31 cellular contexts compared by ENCODE assay signal in genomic region chr6:48916523-48917050, GRCh38.
DNase-seq lines count a peak whose midpoint lies in the region; ATAC-seq, FAIRE-seq and TF ChIP-seq lines count a peak whose summit lies in the region.
"Had no signal": no experiment of that assay in that cellular context is flagged by ENCODE, and none has a peak within 500 bp of the region (broad histone marks: within the 10 kb centered on the region; RNA-seq: fewer than 3 reads in every experiment).

No MANE protein-coding gene starts in this region.

- POLR2A ChIA-PET in endothelial cell of umbilical vein (lab: Charles Lee), result no interaction called here

- H4K20me1 ChIP-seq in endothelial cell of umbilical vein (replicated peaks; ENCODE audit: control insufficient read depth, extremely low read depth, insufficient read depth, low read length), result no peaks in the 10 kb centered on the region

- no peaks in the 10 kb centered on the region for H3K27me3 ChIP-seq in HUES48 (ENCODE audit: control insufficient read depth, insufficient read depth, low read length)
- H3K27me3 ChIP-seq in endothelial cell of umbilical vein (ENCODE audit: control insufficient read depth in 2 of 2, insufficient read depth in 2 of 2, low read length in 2 of 2), result no peaks in the 10 kb centered on the region
- H3K27me3 ChIP-seq: breast epithelium, colonic mucosa, esophagus muscularis mucosa, right atrium auricular region, spleen, suprapubic skin had no signal

- intact Hi-C loops in endothelial cell of umbilical vein (cut with micrococcal nuclease), result no loop called here

- H3K27ac ChIP-seq in HUES48 (ENCODE audit: low read depth, low read length), result peak overlapping the region; percentile 58
- H3K27ac ChIP-seq in endothelial cell of umbilical vein (ENCODE audit: insufficient read depth, low read depth, low read length), result no peak overlapping the region
- H3K27ac ChIP-seq: breast epithelium, colonic mucosa, esophagus muscularis mucosa, left ventricle myocardium inferior, parathyroid adenoma, right atrium auricular region, spleen, suprapubic skin had no signal

- no peak overlapping the region for H3K27ac Mint-ChIP-seq in natural killer cell treated with Interleukin-12 subunit alpha and Interleukin-12 subunit beta and Interleukin-15 and Interleukin-18, amount 100 ng/mL, for 72 hours
- H3K27ac Mint-ChIP-seq: activated CD4-positive, alpha-beta T cell treated with anti-CD3 and anti-CD28 coated beads, Interleukin-2, amount 10 ng/mL, durations not matched to agents 24 days and 14 days; activated CD8-positive, alpha-beta memory T cell treated with anti-CD3 and anti-CD28 coated beads, Interleukin-2, amount 10 ng/mL, durations not matched to agents 7 days and 5 days; activated naive CD4-positive, alpha-beta T cell treated with anti-CD3 and anti-CD28 coated beads for 36 hours; activated T-cell treated with anti-CD3 and anti-CD28 coated beads, Interleukin-2, amount 50 U/mL, for 72 hours; effector memory CD8-positive, alpha-beta T cell; mesothelial cell of epicardium; nephron; stimulated activated memory B cell treated with anti-CD40 and anti-IgM and Interleukin-4, amounts not matched to agents 10 μg/mL and 1 μg/mL and 100 μg/mL, for 72 hours; T-helper 1 cell treated with Interleukin-12 subunit alpha and Interleukin-12 subunit beta and Interleukin-4 antibody, amounts not matched to agents 30 μg/mL and 1 μg/mL, for 36 hours had no signal

- H3K9me3 Mint-ChIP-seq in natural killer cell treated with Interleukin-12 subunit alpha and Interleukin-12 subunit beta and Interleukin-15 and Interleukin-18, amount 100 ng/mL, for 72 hours, result peaks cover 8% of the 10 kb centered on the region
- H3K9me3 Mint-ChIP-seq: activated CD4-positive, alpha-beta T cell treated with anti-CD3 and anti-CD28 coated beads, Interleukin-2, amount 10 ng/mL, durations not matched to agents 24 days and 14 days; mesothelial cell of epicardium; nephron had no signal

- no peak for FAIRE-seq in endothelial cell of umbilical vein (lab: Jason Lieb, UNC)
- FAIRE-seq: K562, urothelium cell line had no signal

- dilution Hi-C loops in endothelial cell of umbilical vein (cut with MboI; ENCODE audit: extremely low pct_ligation_motif_present, low sequenced_read_pairs), result no loop called here

- CTCF ChIA-PET in endothelial cell of umbilical vein (lab: Charles Lee), result no interaction called here

- no peak for TF ChIP-seq POLR2A in endothelial cell of umbilical vein (IDR thresholded peaks at IDR 0.05; ENCODE audit: low read depth, low read length)

- H3K4me3 ChIP-seq in HUES48 (ENCODE audit: low read depth, low read length) (no peak overlapping the region), endothelial cell of umbilical vein (replicated peaks in 1 of 3; ENCODE audit: insufficient read depth in 1 of 3, low read depth in 1 of 3, low read length in 3 of 3) (no peak overlapping the region)
- H3K4me3 ChIP-seq: breast epithelium, colonic mucosa, esophagus muscularis mucosa, K562, left ventricle myocardium inferior, right atrium auricular region, spleen, suprapubic skin had no signal

- no peaks in the 10 kb centered on the region for H3K9me1 ChIP-seq in endothelial cell of umbilical vein (replicated peaks; ENCODE audit: control insufficient read depth, extremely low read depth, insufficient read depth, low read length)

- H3K36me3 ChIP-seq in HUES48 (ENCODE audit: control insufficient read depth, insufficient read depth, low read length) (no peaks in the 10 kb centered on the region), endothelial cell of umbilical vein (ENCODE audit: control insufficient read depth in 2 of 2, extremely low read depth in 1 of 2, insufficient read depth in 2 of 2, low read length in 2 of 2) (no peaks in the 10 kb centered on the region)
- H3K36me3 ChIP-seq: breast epithelium, colonic mucosa, esophagus muscularis mucosa, left ventricle myocardium inferior, right atrium auricular region, spleen, suprapubic skin had no signal

- H3K9me3 ChIP-seq in HUES48 (ENCODE audit: control insufficient read depth, insufficient read depth, low read length), result no peaks in the 10 kb centered on the region
- no peaks in the 10 kb centered on the region for H3K9me3 ChIP-seq in endothelial cell of umbilical vein (replicated peaks; ENCODE audit: control insufficient read depth, insufficient read depth, low read length)
- H3K9me3 ChIP-seq: breast epithelium, colonic mucosa, esophagus muscularis mucosa, right atrium auricular region, suprapubic skin had no signal

- no peak overlapping the region for H3K4me3 Mint-ChIP-seq in natural killer cell treated with Interleukin-12 subunit alpha and Interleukin-12 subunit beta and Interleukin-15 and Interleukin-18, amount 100 ng/mL, for 72 hours
- H3K4me3 Mint-ChIP-seq: activated CD4-positive, alpha-beta T cell treated with anti-CD3 and anti-CD28 coated beads, Interleukin-2, amount 10 ng/mL, durations not matched to agents 24 days and 14 days; activated CD8-positive, alpha-beta memory T cell treated with anti-CD3 and anti-CD28 coated beads, Interleukin-2, amount 10 ng/mL, durations not matched to agents 7 days and 5 days; activated naive CD4-positive, alpha-beta T cell treated with anti-CD3 and anti-CD28 coated beads for 36 hours; activated T-cell treated with anti-CD3 and anti-CD28 coated beads, Interleukin-2, amount 50 U/mL, for 72 hours; effector memory CD8-positive, alpha-beta T cell; mesothelial cell of epicardium; nephron; stimulated activated memory B cell treated with anti-CD40 and anti-IgM and Interleukin-4, amounts not matched to agents 10 μg/mL and 1 μg/mL and 100 μg/mL, for 72 hours; T-helper 1 cell treated with Interleukin-12 subunit alpha and Interleukin-12 subunit beta and Interleukin-4 antibody, amounts not matched to agents 30 μg/mL and 1 μg/mL, for 36 hours had no signal

- TF ChIP-seq CTCF in endothelial cell of umbilical vein (IDR thresholded peaks at IDR 0.05; ENCODE audit: extremely low read depth in 1 of 2, insufficient read depth in 1 of 2, low read depth in 1 of 2, low read length in 2 of 2), result no peak

- no peak for ATAC-seq in natural killer cell treated with Interleukin-12 subunit alpha and Interleukin-12 subunit beta and Interleukin-15 and Interleukin-18, amount 100 ng/mL, for 72 hours
- ATAC-seq: activated CD8-positive, alpha-beta memory T cell treated with anti-CD3 and anti-CD28 coated beads, Interleukin-2, amount 10 ng/mL, durations not matched to agents 7 days and 5 days; activated T-cell treated with anti-CD3 and anti-CD28 coated beads, Interleukin-2, amount 50 U/mL, for 72 hours; effector memory CD8-positive, alpha-beta T cell; K562; stimulated activated memory B cell treated with anti-CD40 and anti-IgM and Interleukin-4, amounts not matched to agents 10 μg/mL and 1 μg/mL and 100 μg/mL, for 72 hours had no signal

- no peaks in the 10 kb centered on the region for H3K36me3 Mint-ChIP-seq in natural killer cell treated with Interleukin-12 subunit alpha and Interleukin-12 subunit beta and Interleukin-15 and Interleukin-18, amount 100 ng/mL, for 72 hours
- H3K36me3 Mint-ChIP-seq: activated CD8-positive, alpha-beta memory T cell treated with anti-CD3 and anti-CD28 coated beads, Interleukin-2, amount 10 ng/mL, durations not matched to agents 7 days and 5 days; mesothelial cell of epicardium; stimulated activated memory B cell treated with anti-CD40 and anti-IgM and Interleukin-4, amounts not matched to agents 10 μg/mL and 1 μg/mL and 100 μg/mL, for 72 hours had no signal

- no peaks in the 10 kb centered on the region for H3K27me3 Mint-ChIP-seq in natural killer cell treated with Interleukin-12 subunit alpha and Interleukin-12 subunit beta and Interleukin-15 and Interleukin-18, amount 100 ng/mL, for 72 hours
- H3K27me3 Mint-ChIP-seq: activated CD4-positive, alpha-beta T cell treated with anti-CD3 and anti-CD28 coated beads, Interleukin-2, amount 10 ng/mL, durations not matched to agents 24 days and 14 days; activated CD8-positive, alpha-beta memory T cell treated with anti-CD3 and anti-CD28 coated beads, Interleukin-2, amount 10 ng/mL, durations not matched to agents 7 days and 5 days; effector memory CD8-positive, alpha-beta T cell; stimulated activated memory B cell treated with anti-CD40 and anti-IgM and Interleukin-4, amounts not matched to agents 10 μg/mL and 1 μg/mL and 100 μg/mL, for 72 hours had no signal

- H3K79me2 ChIP-seq in endothelial cell of umbilical vein (ENCODE audit: control insufficient read depth, insufficient read depth, low read length), result no peaks in the 10 kb centered on the region
- H3K79me2 ChIP-seq: parathyroid adenoma had no signal

- H3K4me1 Mint-ChIP-seq in natural killer cell treated with Interleukin-12 subunit alpha and Interleukin-12 subunit beta and Interleukin-15 and Interleukin-18, amount 100 ng/mL, for 72 hours (ENCODE audit: low read depth in 2 of 2), result no peaks in the 10 kb centered on the region
- H3K4me1 Mint-ChIP-seq: activated CD4-positive, alpha-beta T cell treated with anti-CD3 and anti-CD28 coated beads, Interleukin-2, amount 10 ng/mL, durations not matched to agents 24 days and 14 days; activated CD8-positive, alpha-beta memory T cell treated with anti-CD3 and anti-CD28 coated beads, Interleukin-2, amount 10 ng/mL, durations not matched to agents 7 days and 5 days; mesothelial cell of epicardium; nephron; stimulated activated memory B cell treated with anti-CD40 and anti-IgM and Interleukin-4, amounts not matched to agents 10 μg/mL and 1 μg/mL and 100 μg/mL, for 72 hours had no signal

- no peak overlapping the region for H2AFZ ChIP-seq in endothelial cell of umbilical vein (ENCODE audit: low read depth, low read length)
- H2AFZ ChIP-seq: parathyroid adenoma had no signal

- no peak overlapping the region for H3K4me2 ChIP-seq in endothelial cell of umbilical vein (ENCODE audit: insufficient read depth, low read length)

- no TSS peak for BruUV-seq in endothelial cell of umbilical vein (replicated peaks; lab: Mats Ljungman, UMichigan)

- DNase-seq in CMK (ENCODE audit: low read depth) (peak; percentile 56), NCI-H748 treated with DMSO at 0.1 percent for 48 hours (lab: John Stamatoyannopoulos, UW) (peak; percentile 99), endothelial cell of umbilical vein (ENCODE audit: low read depth, low spot score) (peak; percentile 1), OCI-M2 (lab: John Stamatoyannopoulos, UW; ENCODE audit: unreplicated experiment) (no peak), AG08395 (ENCODE audit: low spot score) (no peak)
- DNase-seq in natural killer cell treated with Interleukin-12 subunit alpha and Interleukin-12 subunit beta and Interleukin-15 and Interleukin-18, amount 100 ng/mL, for 72 hours (ENCODE audit: low spot score), result no peak
- DNase-seq: activated CD4-positive, alpha-beta T cell treated with anti-CD3 and anti-CD28 coated beads, Interleukin-2, amount 10 ng/mL, durations not matched to agents 24 days and 14 days; activated CD8-positive, alpha-beta memory T cell treated with anti-CD3 and anti-CD28 coated beads, Interleukin-2, amount 10 ng/mL, durations not matched to agents 7 days and 5 days; activated naive CD4-positive, alpha-beta T cell treated with anti-CD3 and anti-CD28 coated beads for 36 hours; activated T-cell treated with anti-CD3 and anti-CD28 coated beads, Interleukin-2, amount 50 U/mL, for 72 hours; colonic mucosa; effector memory CD8-positive, alpha-beta T cell; foreskin melanocyte; left ventricle myocardium inferior; MM.1S; NCI-H1417 treated with DMSO at 0.1 percent for 48 hours; NK-92 treated with Interleukin-12 subunit alpha and Interleukin-12 subunit beta, amount 100 ng/mL, for 24 hours; spleen; stimulated activated CD4-positive, alpha-beta T cell treated with anti-CD3 and anti-CD28 coated beads, Interleukin-4, amount 100 ng/mL, for 1 hour had no signal

- H3K9ac ChIP-seq in HUES48 (ENCODE audit: low read depth, low read length), result no peak overlapping the region
- H3K9ac ChIP-seq in endothelial cell of umbilical vein (replicated peaks; ENCODE audit: extremely low read depth, insufficient read depth, low read length), result no peak overlapping the region
- H3K9ac ChIP-seq: parathyroid adenoma had no signal

- H3K4me1 ChIP-seq in HUES48 (ENCODE audit: control insufficient read depth, insufficient read depth, low read length) (peaks cover 26% of the 10 kb centered on the region), endothelial cell of umbilical vein (ENCODE audit: control insufficient read depth, extremely low read depth, insufficient read depth, low read length) (no peaks in the 10 kb centered on the region)
- H3K4me1 ChIP-seq: breast epithelium, colonic mucosa, esophagus muscularis mucosa, left ventricle myocardium inferior, parathyroid adenoma, right atrium auricular region, spleen, suprapubic skin had no signal

Comparison
In these comparisons a context has a peak if more than half of its experiments do, and no peak if none do; other contexts are left out.
1. DNase-seq: peak in CMK (single experiment), NCI-H748 treated with DMSO at 0.1 percent for 48 hours (single experiment) and endothelial cell of umbilical vein (single experiment); none in OCI-M2 (single experiment), natural killer cell treated with Interleukin-12 subunit alpha and Interleukin-12 subunit beta and Interleukin-15 and Interleukin-18, amount 100 ng/mL, for 72 hours (single experiment) and AG08395 (single experiment).